8 cellular contexts compared by ENCODE assay signal in genomic region chr6:136607932-136608772, GRCh38. TPM values are rescaled to one million over a fixed set of nuclear protein-coding genes. Genes with fewer than 3 reads are reported as not detected.
DNase-seq lines count a peak whose midpoint lies in the region; ATAC-seq lines count a peak whose summit lies in the region.

No MANE protein-coding gene starts in this region.

- ATAC-seq in GM19455 (IDR thresholded peaks at IDR 0.05; ENCODE audit: unreplicated experiment) = peak; percentile 94
- ATAC-seq in HG03575 (IDR thresholded peaks at IDR 0.05; ENCODE audit: extremely low read depth, insufficient number of reproducible peaks, low FRiP score, unreplicated experiment) = peak; percentile 51
- peak; percentile 61 for ATAC-seq in aorta (ENCODE audit: low FRiP score)

- H3K9me3 ChIP-seq in aorta (ENCODE audit: control insufficient read depth, low read length) = no peaks in the 10 kb centered on the region

- H3K4me3 ChIP-seq in aorta (ENCODE audit: low read length in 2 of 2) = no peak overlapping the region

- DNase-seq in D341Med (ENCODE audit: low spot score) (peak; percentile 70), RPMI7951 (ENCODE audit: low read depth) (peak; percentile 55), germinal center (ENCODE audit: low spot score) (peak; percentile 65), posterior cingulate gyrus (peak; percentile 36 to 91 (median 70)), aorta (peak in 1 of 2 donors; percentile 73)
- peak; percentile 57 to 62 for DNase-seq in activated T-helper 1 cell treated with anti-CD3 and anti-CD28 coated beads, Interleukin-2, amount 50 U/mL, for 16 hours (ENCODE audit: low read depth in 1 of 2, low spot score in 1 of 2)

- no peaks in the 10 kb centered on the region for H3K27me3 ChIP-seq in aorta (ENCODE audit: control insufficient read depth in 1 of 2, insufficient read depth in 2 of 2, low read length in 1 of 2)

- intact Hi-C loops in posterior cingulate gyrus (cut with DNase I) (no loop called here), aorta (cut with DNase I) (loop anchor here in 1 of 2 donors (2.0 kb wide), 1 partner anchor 35 kb away; no protein-coding TSS in a partner anchor)

- peak overlapping the region; percentile 6 to 51 for H3K27ac ChIP-seq in aorta (ENCODE audit: low read depth in 1 of 2, low read length in 2 of 2)

- peaks cover 3 to 4% of the 10 kb centered on the region in 2 donors for H3K4me1 ChIP-seq in aorta (ENCODE audit: control insufficient read depth in 1 of 2, insufficient read depth in 2 of 2, low read length in 2 of 2)

- WGBS in aorta, 2 donors = 53 to 58% methylated on average over 12 of the region's 12 CpGs

- H3K36me3 ChIP-seq in aorta (ENCODE audit: control insufficient read depth in 1 of 2, insufficient read depth in 2 of 2, low read length in 1 of 2) = peaks cover 0 to 4% of the 10 kb centered on the region in 2 donors

RNA-seq across cellular contexts. Expression of gene MAP7, which starts 57.9 kb away (rescaled TPM):
- total RNA-seq in RPMI7951 (2014; rRNA removed; shearing (Covaris generic)) = 0.24 TPM in 1 of 2 replicates, not detected in the other
- total RNA-seq in aorta = 1 to 10 TPM; 2.5 to 3.3 TPM
- 1 to 10 TPM; 3.4 to 5.3 TPM for polyA plus RNA-seq in aorta
